Comparison of ENCODE assay signal across 8 cellular contexts in genomic region chr13:52565324-52565723, GRCh38.
A peak's percentile ranks its signal among the peaks of the same experiment; 100 is the strongest.
DNase-seq lines count a peak whose midpoint lies in the region; ATAC-seq and FAIRE-seq lines count a peak whose summit lies in the region.
"Not testable (repeated sequence)": the region's sequence is repeated elsewhere in the genome, so short reads cannot be mapped to it uniquely, and the experiment has no call there.

No MANE protein-coding gene starts in this region.

- peak; percentile 65 for ATAC-seq in GM19023 (IDR thresholded peaks at IDR 0.05; ENCODE audit: unreplicated experiment)
- peak; percentile 89 for ATAC-seq in GM19468 (IDR thresholded peaks at IDR 0.05; ENCODE audit: extremely low read depth, unreplicated experiment)
- peak; percentile 67 for ATAC-seq in GM21825 (IDR thresholded peaks at IDR 0.05; ENCODE audit: unreplicated experiment)
- ATAC-seq in HG02885 (IDR thresholded peaks at IDR 0.05; ENCODE audit: poor library complexity, unreplicated experiment) = peak; percentile 93
- peak; percentile 65 for ATAC-seq in HG03139 (IDR thresholded peaks at IDR 0.05; ENCODE audit: unreplicated experiment)
- peak; percentile 55 for ATAC-seq in HG03521 (IDR thresholded peaks at IDR 0.05; ENCODE audit: unreplicated experiment)
- ATAC-seq in memory B cell (ENCODE audit: low read depth) = peak; percentile 72

- H3K9me3 Mint-ChIP-seq in memory B cell = not testable (repeated sequence)

- not testable (repeated sequence) for DNase-seq in GM18507 (ENCODE audit: extremely low spot score, insufficient read length, low read depth); memory B cell (ENCODE audit: low spot score in 2 of 2)

- H3K36me3 Mint-ChIP-seq in memory B cell = not testable (repeated sequence)

- H3K27me3 Mint-ChIP-seq in memory B cell = not testable (repeated sequence)

- not testable (repeated sequence) for H3K4me1 Mint-ChIP-seq in memory B cell

- H3K4me3 Mint-ChIP-seq in memory B cell = not testable (repeated sequence)

- peak; percentile 78 for FAIRE-seq in GM18507 (lab: Jason Lieb, UNC)

- H3K27ac Mint-ChIP-seq in memory B cell = not testable (repeated sequence)
